In genomic region chr17:57338257-57338919, GRCh38 we compare ENCODE assay signal across 9 cellular contexts.
DNase-seq lines count a peak whose midpoint lies in the region; ATAC-seq and TF ChIP-seq lines count a peak whose summit lies in the region.
"Had no signal": no experiment of that assay in that cellular context is flagged by ENCODE, and none has a peak within 500 bp of the region (broad histone marks: within the 10 kb centered on the region; RNA-seq: fewer than 3 reads in every experiment).

No MANE protein-coding gene starts in this region.

- no peaks in the 10 kb centered on the region for H3K9me3 Mint-ChIP-seq in naive B cell

- peak overlapping the region in 4 of 6 donors; percentile 6 to 87 (median 52) for H3K27ac Mint-ChIP-seq in naive B cell

- no peak overlapping the region for H3K4me2 ChIP-seq in mammary epithelial cell (ENCODE audit: insufficient read depth, low read depth, low read length)

- peaks cover 39 to 63% (median 39%) of the 10 kb centered on the region in 3 donors for H3K4me1 Mint-ChIP-seq in naive B cell

- H2AFZ ChIP-seq in mammary epithelial cell (ENCODE audit: low read depth, low read length), result no peak overlapping the region

- no peak overlapping the region for H3K9ac ChIP-seq in mammary epithelial cell (ENCODE audit: insufficient read depth, low read length)

- no peaks in the 10 kb centered on the region for H4K20me1 ChIP-seq in mammary epithelial cell (ENCODE audit: insufficient read depth, low read length)

- peaks cover 9% of the 10 kb centered on the region for H3K79me2 ChIP-seq in mammary epithelial cell (ENCODE audit: insufficient read depth, low read length)

- peak; percentile 79 for DNase-seq in NCI-H2227 treated with DMSO at 0.1 percent for 48 hours (lab: John Stamatoyannopoulos, UW)
- peak; percentile 58 for DNase-seq in naive B cell
- no peak for DNase-seq in NCI-H524 (lab: John Stamatoyannopoulos, UW)
- DNase-seq in kidney glomerular epithelial cell (lab: John Stamatoyannopoulos, UW), result no peak
- no peak for DNase-seq in mammary epithelial cell
- no peak for DNase-seq in lower lobe of right lung
- DNase-seq: NCI-H748 treated with DMSO at 0.1 percent for 48 hours had no signal

- H3K4me3 ChIP-seq in mammary epithelial cell (replicated peaks in 1 of 3; ENCODE audit: insufficient read depth in 1 of 3, low read depth in 2 of 3, low read length in 3 of 3), result no peak overlapping the region
- H3K4me3 ChIP-seq in lower lobe of right lung, result no peak overlapping the region

- intact Hi-C loops in mammary epithelial cell (cut with micrococcal nuclease) (no loop called here), lower lobe of right lung (cut with DNase I) (no loop called here)

- dilution Hi-C loops in mammary epithelial cell (cut with HindIII; ENCODE audit: low sequenced_read_pairs), result no loop called here

- H3K9me3 ChIP-seq in mammary epithelial cell (replicated peaks; ENCODE audit: insufficient read depth, low read length), result no peaks in the 10 kb centered on the region
- no peaks in the 10 kb centered on the region for H3K9me3 ChIP-seq in lower lobe of right lung

- H3K4me1 ChIP-seq in mammary epithelial cell (ENCODE audit: insufficient read depth, low read length) (no peaks in the 10 kb centered on the region), lower lobe of right lung (no peaks in the 10 kb centered on the region)

- CTCF ChIA-PET in mammary epithelial cell (lab: Charles Lee; ENCODE audit: low non-redundant PET), result no interaction called here

- no TSS peak for BruUV-seq in mammary epithelial cell (replicated peaks; lab: Mats Ljungman, UMichigan)

- no peak overlapping the region for H3K27ac ChIP-seq in mammary epithelial cell (ENCODE audit: insufficient read depth, low read depth, low read length)
- no peak overlapping the region for H3K27ac ChIP-seq in lower lobe of right lung

- in situ Hi-C loops in mammary epithelial cell (cut with MboI; ENCODE audit: low sequenced_read_pairs in 2 of 2), result no loop called here

- H3K27me3 Mint-ChIP-seq in naive B cell, result no peaks in the 10 kb centered on the region

- TF ChIP-seq CTCF in mammary epithelial cell (conservative IDR thresholded peaks at IDR 0.05 in 1 of 2, IDR thresholded peaks at IDR 0.05 in 1 of 2; ENCODE audit: extremely low read depth in 1 of 2, insufficient read depth in 1 of 2, low read depth in 1 of 2, low read length in 2 of 2) (no peak), lower lobe of right lung (IDR thresholded peaks at IDR 0.05) (no peak)

- peaks cover 0 to 7% of the 10 kb centered on the region in 2 donors for H3K36me3 Mint-ChIP-seq in naive B cell

- H3K27me3 ChIP-seq in mammary epithelial cell (ENCODE audit: insufficient read depth, low read length) (no peaks in the 10 kb centered on the region), lower lobe of right lung (ENCODE audit: low read depth) (no peaks in the 10 kb centered on the region)

- ATAC-seq in GM18870 (IDR thresholded peaks at IDR 0.05; ENCODE audit: unreplicated experiment) (peak; percentile 68), HG02678 (IDR thresholded peaks at IDR 0.05; ENCODE audit: unreplicated experiment) (peak; percentile 79), naive B cell (ENCODE audit: low read depth in 2 of 2) (peak; percentile 96 to 97), lower lobe of right lung (no peak)

- 98% methylated on average over 13 of the region's 13 CpGs for WGBS in mammary epithelial cell (ENCODE audit: low coverage, missing lambda C conversion rate)

- peak overlapping the region in 7 of 8 donors; percentile 32 to 85 (median 69) for H3K4me3 Mint-ChIP-seq in naive B cell

- H3K36me3 ChIP-seq in mammary epithelial cell (ENCODE audit: insufficient read depth, low read length) (no peaks in the 10 kb centered on the region), lower lobe of right lung (no peaks in the 10 kb centered on the region)

Comparison
In these comparisons a context has a peak if more than half of its experiments do, and no peak if none do; other contexts are left out.
1. ATAC-seq: peak in GM18870 (single experiment), HG02678 (single experiment) and naive B cell (2 of 2); none in lower lobe of right lung (0 of 2).
2. DNase-seq: peak in NCI-H2227 treated with DMSO at 0.1 percent for 48 hours (single experiment) and naive B cell (single experiment); none in NCI-H524 (0 of 2), kidney glomerular epithelial cell (single experiment), mammary epithelial cell (single experiment) and lower lobe of right lung (single experiment).